Comparison of ENCODE assay signal across 8 cellular contexts in the genomic region with DNA sequence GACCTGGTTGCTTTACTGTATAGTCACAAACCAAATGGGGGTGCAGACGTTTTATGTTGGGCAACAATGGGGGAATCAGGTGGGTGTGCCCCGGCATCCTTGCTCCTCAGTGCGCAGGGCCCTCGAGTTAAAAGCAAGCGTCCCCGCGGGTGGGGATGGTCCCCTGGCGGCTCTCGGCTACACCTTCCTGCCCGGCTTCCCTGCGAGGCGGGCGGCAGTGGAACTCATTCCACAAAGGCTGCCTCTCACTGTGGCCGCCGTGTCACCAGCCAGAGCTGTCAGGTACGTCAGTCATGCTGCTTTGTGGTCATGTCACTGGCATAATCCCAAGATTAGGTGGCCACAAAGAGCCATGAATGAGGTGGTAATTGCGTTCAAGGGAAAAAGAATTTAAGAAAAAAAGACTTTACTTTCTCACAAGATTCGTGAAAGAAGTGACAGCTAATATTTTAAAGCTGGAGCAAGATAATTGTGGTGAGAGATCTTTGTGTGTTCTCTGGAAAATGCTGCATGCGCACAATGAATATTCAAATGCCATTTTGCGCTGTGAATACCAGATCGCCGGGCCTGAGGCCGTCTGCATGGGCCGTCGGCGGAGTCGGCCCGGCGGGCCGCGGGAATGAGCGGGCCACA.
DNase-seq lines count a peak whose midpoint lies in the region; ATAC-seq and TF ChIP-seq lines count a peak whose summit lies in the region.

No MANE protein-coding gene starts in this region.

- H3K27ac Mint-ChIP-seq in nephron progenitor cell, result no peak overlapping the region

- TF ChIP-seq CTCF in left ventricle myocardium inferior (IDR thresholded peaks at IDR 0.05; ENCODE audit: borderline replicate concordance) (no peak), dorsolateral prefrontal cortex (IDR thresholded peaks at IDR 0.05 in 54 of 56, conservative IDR thresholded peaks at IDR 0.05 in 2 of 56; ENCODE audit: low read depth in 1 of 56, partially characterized antibody in 56 of 56) (no peak), nephron progenitor cell (IDR thresholded peaks at IDR 0.05) (no peak)

- H3K4me3 Mint-ChIP-seq in nephron progenitor cell, result peak overlapping the region; percentile 66

- DNase-seq in left ventricle myocardium inferior, result no peak
- DNase-seq in left ventricle myocardium superior, result no peak
- no peak for DNase-seq in SJSA1 (ENCODE audit: low read depth in 1 of 2, low spot score in 2 of 2)
- DNase-seq in dorsolateral prefrontal cortex, result no peak
- DNase-seq in nephron progenitor cell, result no peak
- no peak for DNase-seq in HEK293T (ENCODE audit: extremely low spot score)
- DNase-seq in OCI-M2 (lab: John Stamatoyannopoulos, UW; ENCODE audit: unreplicated experiment), result no peak

- H3K4me1 Mint-ChIP-seq in nephron progenitor cell, result peaks cover 5% of the 10 kb centered on the region

- CTCF ChIA-PET in HEK293T (lab: Yijun Ruan, JAX), result no interaction called here

- peaks cover 18% of the 10 kb centered on the region for H3K4me1 ChIP-seq in left ventricle myocardium inferior
- peaks cover 22% of the 10 kb centered on the region for H3K4me1 ChIP-seq in SJSA1 (replicated peaks)

- H3K4me3 ChIP-seq in left ventricle myocardium inferior (peak overlapping the region; percentile 80), SJSA1 (peak overlapping the region; percentile 49), dorsolateral prefrontal cortex (peak overlapping the region; percentile 52 to 88 (median 68))

- no peaks in the 10 kb centered on the region for H3K9me3 ChIP-seq in left ventricle myocardium inferior (replicated peaks)
- no peaks in the 10 kb centered on the region for H3K9me3 ChIP-seq in SJSA1 (replicated peaks)

- H3K27me3 ChIP-seq in left ventricle myocardium inferior (ENCODE audit: low read depth) (peaks cover 6% of the 10 kb centered on the region), SJSA1 (replicated peaks) (peaks cover 15% of the 10 kb centered on the region), dorsolateral prefrontal cortex (no peaks in the 10 kb centered on the region)

- H3K36me3 Mint-ChIP-seq in nephron progenitor cell (ENCODE audit: low read depth), result peaks cover 11% of the 10 kb centered on the region

- POLR2A ChIA-PET in HEK293T (lab: Yijun Ruan, JAX), result no interaction called here

- H3K27me3 Mint-ChIP-seq in nephron progenitor cell (ENCODE audit: low read depth, poor library complexity), result peaks cover 69% of the 10 kb centered on the region

- intact Hi-C loops in left ventricle myocardium inferior (cut with micrococcal nuclease) (no loop called here), left ventricle myocardium superior (cut with micrococcal nuclease) (no loop called here), dorsolateral prefrontal cortex (cut with DNase I) (no loop called here)

- peaks cover 42% of the 10 kb centered on the region for H3K9me3 Mint-ChIP-seq in nephron progenitor cell

- H3K27ac ChIP-seq in left ventricle myocardium inferior (replicated peaks) (peak overlapping the region; percentile 75), SJSA1 (no peak overlapping the region), dorsolateral prefrontal cortex (peak overlapping the region in 22 of 59 donors; percentile 23 to 84 (median 62))

- no peak for ATAC-seq in left ventricle myocardium superior
- ATAC-seq in HG02852 (IDR thresholded peaks at IDR 0.05; ENCODE audit: unreplicated experiment), result no peak

- no peaks in the 10 kb centered on the region for H3K36me3 ChIP-seq in left ventricle myocardium inferior
- H3K36me3 ChIP-seq in SJSA1, result no peaks in the 10 kb centered on the region

TF ChIP-seq in HEK293T, 16 proteins besides CTCF, POLR2A, EP300 and RAD21:
- TF ChIP-seq FOXK2 (IDR thresholded peaks at IDR 0.05), result no peak
- TF ChIP-seq, protein P1, sequence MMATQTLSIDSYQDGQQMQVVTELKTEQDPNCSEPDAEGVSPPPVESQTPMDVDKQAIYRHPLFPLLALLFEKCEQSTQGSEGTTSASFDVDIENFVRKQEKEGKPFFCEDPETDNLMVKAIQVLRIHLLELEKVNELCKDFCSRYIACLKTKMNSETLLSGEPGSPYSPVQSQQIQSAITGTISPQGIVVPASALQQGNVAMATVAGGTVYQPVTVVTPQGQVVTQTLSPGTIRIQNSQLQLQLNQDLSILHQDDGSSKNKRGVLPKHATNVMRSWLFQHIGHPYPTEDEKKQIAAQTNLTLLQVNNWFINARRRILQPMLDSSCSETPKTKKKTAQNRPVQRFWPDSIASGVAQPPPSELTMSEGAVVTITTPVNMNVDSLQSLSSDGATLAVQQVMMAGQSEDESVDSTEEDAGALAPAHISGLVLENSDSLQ (IDR thresholded peaks at IDR 0.05), result no peak
- TF ChIP-seq ZNF384 (IDR thresholded peaks at IDR 0.05), result no peak
- no peak for TF ChIP-seq FOXA1 (IDR thresholded peaks at IDR 0.05)
- no peak for TF ChIP-seq HDGF (IDR thresholded peaks at IDR 0.05; ENCODE audit: borderline replicate concordance)
- TF ChIP-seq CTBP1 (IDR thresholded peaks at IDR 0.05; ENCODE audit: borderline replicate concordance), result no peak
- no peak for TF ChIP-seq L3MBTL2 (conservative IDR thresholded peaks at IDR 0.05)
- TF ChIP-seq NFRKB (IDR thresholded peaks at IDR 0.05), result no peak
- no peak for TF ChIP-seq BHLHE40 (IDR thresholded peaks at IDR 0.05; ENCODE audit: borderline replicate concordance)
- no peak for TF ChIP-seq ELF4 (IDR thresholded peaks at IDR 0.05)
- TF ChIP-seq FOXM1 (IDR thresholded peaks at IDR 0.05; ENCODE audit: borderline replicate concordance), result no peak
- no peak for TF ChIP-seq LEF1 (IDR thresholded peaks at IDR 0.05; ENCODE audit: borderline replicate concordance)
- TF ChIP-seq SUZ12 (IDR thresholded peaks at IDR 0.05), result no peak
- TF ChIP-seq ARNT (IDR thresholded peaks at IDR 0.05), result no peak
- no peak for TF ChIP-seq TARDBP (IDR thresholded peaks at IDR 0.05)
- TF ChIP-seq SP1 (IDR thresholded peaks at IDR 0.05), result no peak
TF ChIP-seq in HEK293T: peak in this region for 0.
